In genomic region chrX:31228415-31228832, GRCh38 we compare ENCODE assay signal across 10 cellular contexts.
DNase-seq lines count a peak whose midpoint lies in the region; ATAC-seq and TF ChIP-seq lines count a peak whose summit lies in the region.
"Had no signal": no experiment of that assay in that cellular context is flagged by ENCODE, and none has a peak within 500 bp of the region (broad histone marks: within the 10 kb centered on the region; RNA-seq: fewer than 3 reads in every experiment).

No MANE protein-coding gene starts in this region.

- TF ChIP-seq POLR2A in breast epithelium (IDR thresholded peaks at IDR 0.05): no peak
- no peak for TF ChIP-seq POLR2A in vagina (IDR thresholded peaks at IDR 0.05)

- H3K9ac ChIP-seq in mammary epithelial cell (ENCODE audit: insufficient read depth, low read length): no peak overlapping the region

- dilution Hi-C loops in mammary epithelial cell (cut with HindIII; ENCODE audit: low sequenced_read_pairs): no loop called here

- H3K4me1 ChIP-seq in mammary epithelial cell (ENCODE audit: insufficient read depth, low read length) (peaks cover 14% of the 10 kb centered on the region), breast epithelium (no peaks in the 10 kb centered on the region), right cardiac atrium (ENCODE audit: control insufficient read depth, insufficient read depth, low read length) (no peaks in the 10 kb centered on the region), upper lobe of right lung (no peaks in the 10 kb centered on the region), vagina (no peaks in the 10 kb centered on the region)

- no peaks in the 10 kb centered on the region for H3K36me3 ChIP-seq in mammary epithelial cell (ENCODE audit: insufficient read depth, low read length)
- no peaks in the 10 kb centered on the region for H3K36me3 ChIP-seq in breast epithelium
- no peaks in the 10 kb centered on the region for H3K36me3 ChIP-seq in MG63
- no peaks in the 10 kb centered on the region for H3K36me3 ChIP-seq in upper lobe of right lung
- no peaks in the 10 kb centered on the region for H3K36me3 ChIP-seq in vagina

- no peak overlapping the region for H2AFZ ChIP-seq in mammary epithelial cell (ENCODE audit: low read depth, low read length)

- ATAC-seq in right cardiac atrium (peak; percentile 84), upper lobe of right lung (peak; percentile 63), HG02571 (IDR thresholded peaks at IDR 0.05; ENCODE audit: unreplicated experiment) (no peak)
- ATAC-seq: natural killer cell had no signal

- H4K20me1 ChIP-seq in mammary epithelial cell (ENCODE audit: insufficient read depth, low read length): no peaks in the 10 kb centered on the region

- H3K79me2 ChIP-seq in mammary epithelial cell (ENCODE audit: insufficient read depth, low read length): no peaks in the 10 kb centered on the region

- H3K4me3 ChIP-seq in mammary epithelial cell (replicated peaks in 1 of 3; ENCODE audit: insufficient read depth in 1 of 3, low read depth in 2 of 3, low read length in 3 of 3) (no peak overlapping the region), breast epithelium (no peak overlapping the region), MG63 (no peak overlapping the region), right cardiac atrium (ENCODE audit: low read length) (no peak overlapping the region), upper lobe of right lung (no peak overlapping the region), vagina (no peak overlapping the region)

- H3K27me3 ChIP-seq in mammary epithelial cell (ENCODE audit: insufficient read depth, low read length) (no peaks in the 10 kb centered on the region), breast epithelium (peaks cover 0 to 6% of the 10 kb centered on the region in 2 donors), MG63 (no peaks in the 10 kb centered on the region), right cardiac atrium (ENCODE audit: control insufficient read depth, insufficient read depth) (no peaks in the 10 kb centered on the region), upper lobe of right lung (no peaks in the 10 kb centered on the region), vagina (no peaks in the 10 kb centered on the region)

- in situ Hi-C loops in mammary epithelial cell (cut with MboI; ENCODE audit: low sequenced_read_pairs in 2 of 2): loop anchor here in 1 of 2 donors (10.0 kb wide), 1 partner anchor 376 kb away; no protein-coding TSS in a partner anchor

- no TSS peak for BruUV-seq in mammary epithelial cell (replicated peaks; lab: Mats Ljungman, UMichigan)

- no peak overlapping the region for H3K4me2 ChIP-seq in mammary epithelial cell (ENCODE audit: insufficient read depth, low read depth, low read length)

- CTCF ChIA-PET in mammary epithelial cell (lab: Charles Lee; ENCODE audit: low non-redundant PET): no interaction called here

- intact Hi-C loops in mammary epithelial cell (cut with micrococcal nuclease): no loop called here
- intact Hi-C loops in breast epithelium (cut with DNase I; ENCODE audit: low total_unique reads): no loop called here
- intact Hi-C loops in right cardiac atrium (cut with DNase I): no loop called here
- intact Hi-C loops in upper lobe of right lung (cut with DNase I): no loop called here
- intact Hi-C loops in vagina (cut with DNase I): no loop called here

- H3K9me3 ChIP-seq in mammary epithelial cell (replicated peaks; ENCODE audit: insufficient read depth, low read length) (no peaks in the 10 kb centered on the region), breast epithelium (no peaks in the 10 kb centered on the region), MG63 (no peaks in the 10 kb centered on the region), right cardiac atrium (ENCODE audit: control insufficient read depth, low read length) (no peaks in the 10 kb centered on the region), upper lobe of right lung (no peaks in the 10 kb centered on the region), vagina (no peaks in the 10 kb centered on the region)

- peak; percentile 19 for DNase-seq in mammary epithelial cell
- DNase-seq in breast epithelium (ENCODE audit: low spot score in 2 of 2): no peak
- DNase-seq in MG63: peak; percentile 53
- DNase-seq in right cardiac atrium: peak in 2 of 3 donors; percentile 22 to 51
- DNase-seq in upper lobe of right lung: no peak
- DNase-seq in A172 (ENCODE audit: low spot score): no peak
- no peak for DNase-seq in vagina (ENCODE audit: extremely low spot score in 2 of 2)
- DNase-seq: activated T-cell treated with anti-CD3 and anti-CD28 coated beads, Interleukin-2, amount 50 U/mL, for 1 hour; natural killer cell had no signal

- H3K27ac ChIP-seq in mammary epithelial cell (ENCODE audit: insufficient read depth, low read depth, low read length) (no peak overlapping the region), breast epithelium (no peak overlapping the region), right cardiac atrium (ENCODE audit: low read length) (no peak overlapping the region), upper lobe of right lung (no peak overlapping the region), vagina (no peak overlapping the region)

- TF ChIP-seq CTCF in mammary epithelial cell (conservative IDR thresholded peaks at IDR 0.05 in 1 of 2, IDR thresholded peaks at IDR 0.05 in 1 of 2; ENCODE audit: extremely low read depth in 1 of 2, insufficient read depth in 1 of 2, low read depth in 1 of 2, low read length in 2 of 2) (no peak), breast epithelium (IDR thresholded peaks at IDR 0.05) (no peak), upper lobe of right lung (IDR thresholded peaks at IDR 0.05) (no peak), vagina (IDR thresholded peaks at IDR 0.05) (no peak)

- WGBS in mammary epithelial cell (ENCODE audit: low coverage, missing lambda C conversion rate): 53% methylated on average over 5 of the region's 6 CpGs
- WGBS in right cardiac atrium: 42% methylated on average over 6 of the region's 6 CpGs

Comparison
In these comparisons a context has a peak if more than half of its experiments do, and no peak if none do; other contexts are left out.
1. DNase-seq: peak in mammary epithelial cell (single experiment), MG63 (single experiment) and right cardiac atrium (2 of 3); none in breast epithelium (0 of 2), upper lobe of right lung (single experiment), A172 (single experiment) and vagina (0 of 2).